Comparison of ENCODE assay signal across 8 cellular contexts in the genomic region with DNA sequence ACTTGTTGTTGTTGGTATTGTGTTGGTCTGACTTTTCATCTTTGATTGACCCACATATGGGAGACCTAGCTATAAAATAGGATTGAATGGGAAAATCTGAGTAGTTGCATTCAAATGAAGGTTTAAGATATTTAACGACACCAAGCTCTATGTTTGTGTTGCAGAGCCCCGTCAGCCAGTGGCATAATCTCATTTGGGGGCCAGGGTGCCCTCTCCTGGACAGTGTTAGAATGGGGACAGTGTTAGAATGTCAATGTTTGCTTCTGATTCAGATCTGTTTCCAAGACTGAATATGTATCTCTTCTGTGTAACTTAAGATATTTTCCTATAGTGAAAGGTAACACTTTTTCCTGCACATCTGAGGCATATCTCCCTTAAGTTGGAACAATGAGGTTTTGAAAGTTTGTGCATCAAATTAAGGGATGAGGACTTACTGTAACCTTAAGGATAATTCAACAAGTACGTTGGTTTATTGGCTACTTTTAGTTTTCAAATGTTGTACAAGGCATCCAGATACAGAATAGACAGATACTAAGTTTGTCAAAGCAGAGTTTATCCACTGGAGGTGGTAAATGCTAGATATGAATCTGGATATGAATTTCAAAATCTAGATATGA. TPM values are rescaled to one million over a fixed set of nuclear protein-coding genes. Genes with fewer than 3 reads are reported as not detected.
A peak's percentile ranks its signal among the peaks of the same experiment; 100 is the strongest.
DNase-seq lines count a peak whose midpoint lies in the region; ATAC-seq and TF ChIP-seq lines count a peak whose summit lies in the region.

No MANE protein-coding gene starts in this region.

- no peak overlapping the region for H4K8ac ChIP-seq in mesendoderm (ENCODE audit: low read depth, low read length)

- H3K36me3 Mint-ChIP-seq in effector memory CD8-positive, alpha-beta T cell (ENCODE audit: insufficient read depth): no peaks in the 10 kb centered on the region

- peak; percentile 63 for TF ChIP-seq CTCF in NB4 (IDR thresholded peaks at IDR 0.05; ENCODE audit: low read depth, low read length)

- peak; percentile 23 for DNase-seq in DMS114 treated with DMSO at 0.1 percent for 48 hours (lab: John Stamatoyannopoulos, UW; ENCODE audit: unreplicated experiment)
- peak; percentile 35 for DNase-seq in NB4 (ENCODE audit: low read depth)
- DNase-seq in activated CD4-positive, alpha-beta T cell treated with anti-CD3 and anti-CD28 coated beads, Interleukin-2, amount 50 U/mL, for 4 hours: peak; percentile 30 to 34
- peak; percentile 11 to 43 (median 27) for DNase-seq in effector memory CD8-positive, alpha-beta T cell
- DNase-seq in mesendoderm: peak; percentile 42
- DNase-seq in stimulated activated naive CD4-positive, alpha-beta T cell treated with Interleukin-2 at 50 U/mL for 16 hours (lab: John Stamatoyannopoulos, UW): peak; percentile 21
- DNase-seq in NCI-H774 (lab: John Stamatoyannopoulos, UW): no peak

- H3K9me3 Mint-ChIP-seq in effector memory CD8-positive, alpha-beta T cell: no peaks in the 10 kb centered on the region

- no peaks in the 10 kb centered on the region for H3K79me2 ChIP-seq in mesendoderm (ENCODE audit: control insufficient read depth, insufficient read depth, low read length)

- no peak overlapping the region for H2BK5ac ChIP-seq in mesendoderm (ENCODE audit: low read length)

- H3K56ac ChIP-seq in mesendoderm (ENCODE audit: low read length): no peak overlapping the region

- no peaks in the 10 kb centered on the region for H3K36me3 ChIP-seq in mesendoderm (ENCODE audit: control insufficient read depth, insufficient read depth, low read length)

- no peak overlapping the region for H3K23ac ChIP-seq in mesendoderm (ENCODE audit: low read length)

- H4K5ac ChIP-seq in mesendoderm (ENCODE audit: low read length): no peak overlapping the region

- H3K4ac ChIP-seq in mesendoderm (ENCODE audit: low read depth, low read length): no peak overlapping the region

- TF ChIP-seq POLR2A in NB4 (IDR thresholded peaks at IDR 0.05; ENCODE audit: extremely low read depth, insufficient read length): no peak

- no peak overlapping the region for H3K9ac ChIP-seq in mesendoderm (ENCODE audit: low read length)

- H3K4me2 ChIP-seq in mesendoderm (ENCODE audit: low read length): no peak overlapping the region

- H3K4me3 ChIP-seq in NB4 (ENCODE audit: low read depth, low read length) (no peak overlapping the region), mesendoderm (ENCODE audit: low read length) (no peak overlapping the region)

- ATAC-seq in GM21381 (IDR thresholded peaks at IDR 0.05; ENCODE audit: unreplicated experiment): peak; percentile 70
- ATAC-seq in effector memory CD8-positive, alpha-beta T cell (replicated peaks): peak; percentile 37

- H2AK5ac ChIP-seq in mesendoderm (ENCODE audit: low read length): no peak overlapping the region

- no CpG with 5 or more reads among the region's 3 CpGs for WGBS in mesendoderm (ENCODE audit: extremely low coverage, insufficient coverage, low lambda C conversion rate)

- H3K4me3 Mint-ChIP-seq in effector memory CD8-positive, alpha-beta T cell: no peak overlapping the region

- H3K4me1 Mint-ChIP-seq in effector memory CD8-positive, alpha-beta T cell (ENCODE audit: low read depth in 2 of 2): no peaks in the 10 kb centered on the region

- H3K18ac ChIP-seq in mesendoderm (ENCODE audit: low read length): no peak overlapping the region

- H3K27me3 ChIP-seq in mesendoderm (ENCODE audit: insufficient read depth, low read length, poor library complexity): no peaks in the 10 kb centered on the region

- no peaks in the 10 kb centered on the region for H3K79me1 ChIP-seq in mesendoderm (ENCODE audit: low read length)

- H3K27me3 Mint-ChIP-seq in effector memory CD8-positive, alpha-beta T cell: peaks cover 24 to 63% of the 10 kb centered on the region in 2 donors

- H2BK120ac ChIP-seq in mesendoderm (ENCODE audit: low read depth, low read length): no peak overlapping the region

- no peak overlapping the region for H2BK15ac ChIP-seq in mesendoderm (replicated peaks; ENCODE audit: low read depth)

- no peak overlapping the region for H3K27ac ChIP-seq in mesendoderm (ENCODE audit: low read depth, low read length)

- H3K27ac Mint-ChIP-seq in effector memory CD8-positive, alpha-beta T cell: no peak overlapping the region

- H3K4me1 ChIP-seq in mesendoderm (ENCODE audit: control insufficient read depth, low read depth, low read length): no peaks in the 10 kb centered on the region

RNA-seq across cellular contexts. Expression of a gene that starts 5.3 kb away (rescaled TPM):
- not detected for polyA plus RNA-seq in mesendoderm (2013, experiment 1 of 2)
- polyA plus RNA-seq in mesendoderm (2013, experiment 2 of 2): not detected

RNA-seq across cellular contexts. Expression of a gene that starts 41.8 kb away (rescaled TPM):
- polyA plus RNA-seq in mesendoderm (2013, experiment 1 of 2): not detected
- polyA plus RNA-seq in mesendoderm (2013, experiment 2 of 2): not detected

RNA-seq across cellular contexts. Expression of a gene that starts 54.1 kb away (rescaled TPM):
- polyA plus RNA-seq in mesendoderm (2013, experiment 1 of 2): not detected
- not detected for polyA plus RNA-seq in mesendoderm (2013, experiment 2 of 2)

RNA-seq across cellular contexts. Expression of a gene that starts 57.3 kb away (rescaled TPM):
- under 0.01 TPM for polyA plus RNA-seq in mesendoderm (2013, experiment 1 of 2)
- not detected for polyA plus RNA-seq in mesendoderm (2013, experiment 2 of 2)
